9 cellular contexts compared by ENCODE assay signal in genomic region chr5:151684690-151685361, GRCh38. TPM values are rescaled to one million over a fixed set of nuclear protein-coding genes. Genes with fewer than 3 reads are reported as not detected.
DNase-seq lines count a peak whose midpoint lies in the region; ATAC-seq, FAIRE-seq and TF ChIP-seq lines count a peak whose summit lies in the region.
"Had no signal": no experiment of that assay in that cellular context is flagged by ENCODE, and none has a peak within 500 bp of the region (broad histone marks: within the 10 kb centered on the region; RNA-seq: fewer than 3 reads in every experiment).

No MANE protein-coding gene starts in this region.

- peak overlapping the region; percentile 96 for H3K4me3 Mint-ChIP-seq in chondrocyte (ENCODE audit: unreplicated experiment)
- H3K4me3 Mint-ChIP-seq: central memory CD8-positive, alpha-beta T cell had no signal

- ATAC-seq in A549: peak; percentile 72 to 83

- H3K9ac ChIP-seq in HUES48 (ENCODE audit: low read depth, low read length) (peak overlapping the region; percentile 64), liver (ENCODE audit: low read depth in 1 of 2, low read length in 2 of 2) (no peak overlapping the region)

- H3K4me1 ChIP-seq in A549 (peaks cover 39% of the 10 kb centered on the region), HUES48 (ENCODE audit: control insufficient read depth, insufficient read depth, low read length) (peaks cover 37% of the 10 kb centered on the region), liver (ENCODE audit: control insufficient read depth in 4 of 4, insufficient read depth in 4 of 4, low read length in 3 of 4) (no peaks in the 10 kb centered on the region)

- peaks cover 53% of the 10 kb centered on the region for H3K4me1 Mint-ChIP-seq in chondrocyte (ENCODE audit: low read depth)

- TF ChIP-seq CTCF in A549 (IDR thresholded peaks at IDR 0.05) (no peak), chondrocyte (IDR thresholded peaks at IDR 0.05) (peak; percentile 75), liver (IDR thresholded peaks at IDR 0.05; ENCODE audit: low read depth, low read length, missing input control) (peak; percentile 5)

- H3K36me3 Mint-ChIP-seq in chondrocyte (ENCODE audit: low read depth): peaks cover 53% of the 10 kb centered on the region

- H3K4me3 ChIP-seq in A549 (no peak overlapping the region), HUES48 (ENCODE audit: low read depth, low read length) (peak overlapping the region; percentile 84), liver (ENCODE audit: low read depth in 1 of 3, low read length in 3 of 3) (peak overlapping the region; percentile 34 to 62 (median 46))

- peak overlapping the region; percentile 79 for H3K4me2 ChIP-seq in A549

- H3K9me3 ChIP-seq in A549: no peaks in the 10 kb centered on the region
- H3K9me3 ChIP-seq in HUES48 (ENCODE audit: control insufficient read depth, insufficient read depth, low read length): no peaks in the 10 kb centered on the region
- H3K9me3 ChIP-seq in liver (ENCODE audit: control insufficient read depth in 4 of 4, low read length in 3 of 4): no peaks in the 10 kb centered on the region

- H3K9me3 Mint-ChIP-seq in chondrocyte (ENCODE audit: low read depth): no peaks in the 10 kb centered on the region
- H3K9me3 Mint-ChIP-seq: central memory CD8-positive, alpha-beta T cell had no signal

- CTCF ChIA-PET in A549 (lab: Yijun Ruan, JAX): interaction anchor here (1.0 to 5.3 kb wide), 11 partner anchors 10 to 86 kb away, joined by 3 to 26 read pairs (median 5); no protein-coding TSS in a partner anchor

- H3K27me3 Mint-ChIP-seq in chondrocyte (ENCODE audit: low read depth): no peaks in the 10 kb centered on the region

- 42% methylated on average over 8 of the region's 8 CpGs for WGBS in A549 (ENCODE audit: missing lambda C conversion rate)
- 65% methylated on average over 8 of the region's 8 CpGs for WGBS in liver

- DNase-seq in A549 (ENCODE audit: low read depth in 1 of 2, low spot score in 1 of 2) (peak in 1 of 2 experiments; percentile 74), chondrocyte (ENCODE audit: low spot score) (no peak), ureter (ENCODE audit: low spot score) (peak; percentile 69), DMS114 treated with DMSO at 0.1 percent for 48 hours (lab: John Stamatoyannopoulos, UW; ENCODE audit: unreplicated experiment) (no peak), NCI-H446 treated with DMSO at 0.1 percent for 48 hours (lab: John Stamatoyannopoulos, UW) (no peak)
- DNase-seq in activated T-cell treated with anti-CD3 and anti-CD28 coated beads, Interleukin-2, amount 50 U/mL, for 48 hours: no peak

- H3K36me3 ChIP-seq in HUES48 (ENCODE audit: control insufficient read depth, insufficient read depth, low read length) (peaks cover 2% of the 10 kb centered on the region), liver (ENCODE audit: control insufficient read depth in 4 of 4, insufficient read depth in 3 of 4, low read depth in 1 of 4, low read length in 3 of 4) (no peaks in the 10 kb centered on the region)

- TF ChIP-seq RAD21 in A549 (conservative IDR thresholded peaks at IDR 0.05 in 1 of 2, IDR thresholded peaks at IDR 0.05 in 1 of 2) (peak in 1 of 2 experiments; percentile 2; a peak in 1 of 5 replicates), liver (IDR thresholded peaks at IDR 0.05) (no peak)

- no peak for TF ChIP-seq EP300 in A549 (IDR thresholded peaks at IDR 0.05)

- H3K27ac ChIP-seq in A549 (peak overlapping the region; percentile 70 to 86), HUES48 (ENCODE audit: low read depth, low read length) (peak overlapping the region; percentile 95), liver (ENCODE audit: low read depth in 1 of 2, low read length in 2 of 2) (peak overlapping the region; percentile 74 to 83)

- POLR2A ChIA-PET in A549 (lab: Yijun Ruan, JAX): interaction anchor here (0.8 to 1.5 kb wide), 2 partner anchors 14 to 24 kb away, joined by 3 to 5 read pairs; no protein-coding TSS in a partner anchor

- H3K27me3 ChIP-seq in HUES48 (ENCODE audit: control insufficient read depth, insufficient read depth, low read length) (no peaks in the 10 kb centered on the region), liver (ENCODE audit: control insufficient read depth in 4 of 4, insufficient read depth in 4 of 4, low read length in 3 of 4) (no peaks in the 10 kb centered on the region)

- TF ChIP-seq POLR2A in A549 (IDR thresholded peaks at IDR 0.05; ENCODE audit: low read length): no peak

- peak overlapping the region; percentile 100 for H3K27ac Mint-ChIP-seq in chondrocyte (ENCODE audit: unreplicated experiment)

- FAIRE-seq in A549 (lab: Jason Lieb, UNC): no peak

TF ChIP-seq in A549, 52 proteins besides CTCF, POLR2A, EP300 and RAD21 (continues in another document):
- TF ChIP-seq HES2 (IDR thresholded peaks at IDR 0.05): no peak
- TF ChIP-seq CBX8 (IDR thresholded peaks at IDR 0.05): no peak
- no peak for TF ChIP-seq KDM1A (IDR thresholded peaks at IDR 0.05; ENCODE audit: low read depth)
- no peak for TF ChIP-seq PHF8 (IDR thresholded peaks at IDR 0.05; ENCODE audit: borderline replicate concordance, low read depth)
- peak in 1 of 2 experiments; percentile 42; a peak in 1 of 5 replicates for TF ChIP-seq JUN (IDR thresholded peaks at IDR 0.05)
- TF ChIP-seq HOXB13 (CRISPR knock-in tag; IDR thresholded peaks at IDR 0.05; ENCODE audit: low read depth): no peak
- TF ChIP-seq CHD4 (IDR thresholded peaks at IDR 0.05; ENCODE audit: borderline replicate concordance): no peak
- TF ChIP-seq FOSL2 (IDR thresholded peaks at IDR 0.05): no peak
- peak; percentile 58 for TF ChIP-seq FOSL2 (CRISPR knock-in tag; IDR thresholded peaks at IDR 0.05)
- no peak for TF ChIP-seq HOXB5 (CRISPR knock-in tag; IDR thresholded peaks at IDR 0.05)
- no peak for TF ChIP-seq ATOH8 (CRISPR knock-in tag; IDR thresholded peaks at IDR 0.05; ENCODE audit: low read depth)
- TF ChIP-seq RNF2 (IDR thresholded peaks at IDR 0.05; ENCODE audit: borderline replicate concordance, low read depth): no peak
- TF ChIP-seq ESRRA (IDR thresholded peaks at IDR 0.05; ENCODE audit: borderline replicate concordance, low read length): peak; percentile 69; the same call in 1 of the 2 replicates
- 0 out of 2 replicates have a peak, but pooled peaks have one; percentile 8 for TF ChIP-seq MAX (IDR thresholded peaks at IDR 0.05)

TF ChIP-seq in liver, 16 proteins besides CTCF, POLR2A, EP300 and RAD21:
- no peak for TF ChIP-seq SP1 (IDR thresholded peaks at IDR 0.05)
- no peak for TF ChIP-seq MAX (IDR thresholded peaks at IDR 0.05)
- TF ChIP-seq HNF4A (conservative IDR thresholded peaks at IDR 0.05): no peak
- TF ChIP-seq EGR1 (IDR thresholded peaks at IDR 0.05; ENCODE audit: low read depth in 2 of 2): no peak
- no peak for TF ChIP-seq YY1 (IDR thresholded peaks at IDR 0.05)
- no peak for TF ChIP-seq FOXA2 (IDR thresholded peaks at IDR 0.05)
- TF ChIP-seq JUND (IDR thresholded peaks at IDR 0.05): peak in 1 of 2 donors; percentile 58
- no peak for TF ChIP-seq REST (IDR thresholded peaks at IDR 0.05)
- no peak for TF ChIP-seq HNF4G (IDR thresholded peaks at IDR 0.05)
- no peak for TF ChIP-seq GABPA (IDR thresholded peaks at IDR 0.05 in 1 of 2, conservative IDR thresholded peaks at IDR 0.05 in 1 of 2)
- TF ChIP-seq NR2F2 (IDR thresholded peaks at IDR 0.05): peak; percentile 12

RNA-seq across cellular contexts. Expression of gene SPARC, which starts 1.9 kb away (rescaled TPM):
- 23.1 and 33.8 TPM in 2 replicates for polyA plus RNA-seq in A549 (2011; rRNA removed)
- 27.1 and 30.5 TPM in 2 replicates for polyA plus RNA-seq in A549 (2012; cell fraction: cytosol; rRNA removed)
- polyA plus RNA-seq in A549 (2012; cell fraction: nucleus; rRNA removed): 27.8 and 33.0 TPM in 2 replicates
- polyA plus RNA-seq in A549 (2017; fragmentation: RNase III; extraction: RNeasy Plus Mini Kit Qiagen cat#74134 plus additional on column Dnase treatment): 29.1 to 53.4 TPM (median 45.7 TPM) in 3 replicates
- polyA minus RNA-seq in A549 (2011; rRNA and poly(A)+ RNA removed): 30.9 and 41.1 TPM in 2 replicates
- total RNA-seq in chondrocyte: 19,093 to 24,474 TPM (median 24,306 TPM) in 3 replicates
- total RNA-seq in liver: 100 to 1,000 TPM in 1 of 2 donors, 10 to 100 TPM in 1; 96.6 to 116 TPM
- 100 to 1,000 TPM; 104 to 269 TPM for polyA plus RNA-seq in liver
- 483 TPM for total RNA-seq in ureter

Comparison
In these comparisons a context has a peak if more than half of its experiments do, and no peak if none do; other contexts are left out.
1. RNA of gene SPARC, which starts 1.9 kb away (total RNA-seq): 19,093 to 24,474 TPM in chondrocyte; 483 TPM in ureter (single experiment) and 96.6 to 116 TPM in liver; every median in the first group is over 10 times any median in the second.
2. Peak in every context shown above with its lines, with median percentiles within 50 percentile points of each other: H3K27ac ChIP-seq.